ENCODE assay signal across 1 cellular context in the genomic region with DNA sequence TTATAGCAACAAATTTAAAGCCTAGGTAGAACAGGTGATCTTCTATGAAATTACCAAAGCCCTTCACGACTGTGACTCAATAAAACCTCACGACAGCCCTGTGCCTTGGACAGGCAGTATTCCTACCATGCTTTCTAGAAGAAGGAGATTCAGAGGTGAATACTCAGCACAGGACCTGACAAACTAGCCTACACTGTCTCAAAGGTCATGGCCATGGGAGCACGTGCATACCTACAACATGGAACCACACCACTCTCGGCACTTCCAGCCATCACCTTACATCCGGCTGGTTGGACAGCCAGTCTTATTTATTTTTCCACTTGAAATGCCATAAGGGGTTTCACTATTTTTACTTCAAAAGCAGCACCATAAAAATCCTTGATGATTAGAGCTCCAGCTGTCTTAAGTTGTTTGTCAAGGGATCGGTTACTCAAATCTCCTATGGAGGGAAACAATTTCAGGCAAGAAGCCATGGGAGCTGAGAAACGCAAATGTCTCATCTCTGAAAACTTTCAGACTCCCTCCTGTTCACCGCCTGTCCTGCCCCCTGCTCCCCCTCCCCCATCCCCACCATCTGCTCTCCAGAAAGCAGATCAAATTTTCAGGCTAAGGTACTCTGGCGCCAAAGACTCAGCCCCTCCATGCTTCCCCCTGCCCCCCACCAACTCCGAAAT.
TF ChIP-seq lines count a peak whose summit lies in the region.

No MANE protein-coding gene starts in this region.

TF ChIP-seq in GM23338, 12 proteins besides CTCF, POLR2A, EP300 and RAD21:
- TF ChIP-seq, protein P1, sequence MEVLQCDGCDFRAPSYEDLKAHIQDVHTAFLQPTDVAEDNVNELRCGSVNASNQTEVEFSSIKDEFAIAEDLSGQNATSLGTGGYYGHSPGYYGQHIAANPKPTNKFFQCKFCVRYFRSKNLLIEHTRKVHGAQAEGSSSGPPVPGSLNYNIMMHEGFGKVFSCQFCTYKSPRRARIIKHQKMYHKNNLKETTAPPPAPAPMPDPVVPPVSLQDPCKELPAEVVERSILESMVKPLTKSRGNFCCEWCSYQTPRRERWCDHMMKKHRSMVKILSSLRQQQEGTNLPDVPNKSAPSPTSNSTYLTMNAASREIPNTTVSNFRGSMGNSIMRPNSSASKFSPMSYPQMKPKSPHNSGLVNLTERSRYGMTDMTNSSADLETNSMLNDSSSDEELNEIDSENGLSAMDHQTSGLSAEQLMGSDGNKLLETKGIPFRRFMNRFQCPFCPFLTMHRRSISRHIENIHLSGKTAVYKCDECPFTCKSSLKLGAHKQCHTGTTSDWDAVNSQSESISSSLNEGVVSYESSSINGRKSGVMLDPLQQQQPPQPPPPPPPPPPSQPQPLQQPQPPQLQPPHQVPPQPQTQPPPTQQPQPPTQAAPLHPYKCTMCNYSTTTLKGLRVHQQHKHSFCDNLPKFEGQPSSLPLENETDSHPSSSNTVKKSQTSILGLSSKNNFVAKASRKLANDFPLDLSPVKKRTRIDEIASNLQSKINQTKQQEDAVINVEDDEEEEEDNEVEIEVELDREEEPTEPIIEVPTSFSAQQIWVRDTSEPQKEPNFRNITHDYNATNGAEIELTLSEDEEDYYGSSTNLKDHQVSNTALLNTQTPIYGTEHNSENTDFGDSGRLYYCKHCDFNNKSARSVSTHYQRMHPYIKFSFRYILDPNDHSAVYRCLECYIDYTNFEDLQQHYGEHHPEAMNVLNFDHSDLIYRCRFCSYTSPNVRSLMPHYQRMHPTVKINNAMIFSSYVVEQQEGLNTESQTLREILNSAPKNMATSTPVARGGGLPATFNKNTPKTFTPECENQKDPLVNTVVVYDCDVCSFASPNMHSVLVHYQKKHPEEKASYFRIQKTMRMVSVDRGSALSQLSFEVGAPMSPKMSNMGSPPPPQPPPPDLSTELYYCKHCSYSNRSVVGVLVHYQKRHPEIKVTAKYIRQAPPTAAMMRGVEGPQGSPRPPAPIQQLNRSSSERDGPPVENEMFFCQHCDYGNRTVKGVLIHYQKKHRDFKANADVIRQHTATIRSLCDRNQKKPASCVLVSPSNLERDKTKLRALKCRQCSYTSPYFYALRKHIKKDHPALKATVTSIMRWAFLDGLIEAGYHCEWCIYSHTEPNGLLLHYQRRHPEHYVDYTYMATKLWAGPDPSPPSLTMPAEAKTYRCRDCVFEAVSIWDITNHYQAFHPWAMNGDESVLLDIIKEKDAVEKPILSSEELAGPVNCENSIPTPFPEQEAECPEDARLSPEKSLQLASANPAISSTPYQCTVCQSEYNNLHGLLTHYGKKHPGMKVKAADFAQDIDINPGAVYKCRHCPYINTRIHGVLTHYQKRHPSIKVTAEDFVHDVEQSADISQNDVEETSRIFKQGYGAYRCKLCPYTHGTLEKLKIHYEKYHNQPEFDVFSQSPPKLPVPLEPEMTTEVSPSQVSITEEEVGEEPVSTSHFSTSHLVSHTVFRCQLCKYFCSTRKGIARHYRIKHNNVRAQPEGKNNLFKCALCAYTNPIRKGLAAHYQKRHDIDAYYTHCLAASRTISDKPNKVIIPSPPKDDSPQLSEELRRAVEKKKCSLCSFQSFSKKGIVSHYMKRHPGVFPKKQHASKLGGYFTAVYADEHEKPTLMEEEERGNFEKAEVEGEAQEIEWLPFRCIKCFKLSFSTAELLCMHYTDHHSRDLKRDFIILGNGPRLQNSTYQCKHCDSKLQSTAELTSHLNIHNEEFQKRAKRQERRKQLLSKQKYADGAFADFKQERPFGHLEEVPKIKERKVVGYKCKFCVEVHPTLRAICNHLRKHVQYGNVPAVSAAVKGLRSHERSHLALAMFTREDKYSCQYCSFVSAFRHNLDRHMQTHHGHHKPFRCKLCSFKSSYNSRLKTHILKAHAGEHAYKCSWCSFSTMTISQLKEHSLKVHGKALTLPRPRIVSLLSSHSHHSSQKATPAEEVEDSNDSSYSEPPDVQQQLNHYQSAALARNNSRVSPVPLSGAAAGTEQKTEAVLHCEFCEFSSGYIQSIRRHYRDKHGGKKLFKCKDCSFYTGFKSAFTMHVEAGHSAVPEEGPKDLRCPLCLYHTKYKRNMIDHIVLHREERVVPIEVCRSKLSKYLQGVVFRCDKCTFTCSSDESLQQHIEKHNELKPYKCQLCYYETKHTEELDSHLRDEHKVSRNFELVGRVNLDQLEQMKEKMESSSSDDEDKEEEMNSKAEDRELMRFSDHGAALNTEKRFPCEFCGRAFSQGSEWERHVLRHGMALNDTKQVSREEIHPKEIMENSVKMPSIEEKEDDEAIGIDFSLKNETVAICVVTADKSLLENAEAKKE (CRISPR knock-in tag; IDR thresholded peaks at IDR 0.05) = no peak
- no peak for TF ChIP-seq POLR2AphosphoS5 (IDR thresholded peaks at IDR 0.05; ENCODE audit: low read depth)
